Comparison of ENCODE assay signal across 21 cellular contexts in genomic region chr9:109568568-109569210, GRCh38.
DNase-seq lines count a peak whose midpoint lies in the region; ATAC-seq, FAIRE-seq and TF ChIP-seq lines count a peak whose summit lies in the region.
"Had no signal": no experiment of that assay in that cellular context is flagged by ENCODE, and none has a peak within 500 bp of the region (broad histone marks: within the 10 kb centered on the region; RNA-seq: fewer than 3 reads in every experiment).

No MANE protein-coding gene starts in this region.

- no peak overlapping the region for H3K27ac ChIP-seq in thyroid gland
- H3K27ac ChIP-seq: SK-N-MC had no signal

- H3K4me3 Mint-ChIP-seq in HFFc6 = no peak overlapping the region
- H3K4me3 Mint-ChIP-seq: CD4-positive, alpha-beta memory T cell; H9 had no signal

- peaks cover 15% of the 10 kb centered on the region for H3K27me3 Mint-ChIP-seq in HFFc6 (ENCODE audit: insufficient read depth)

- no peaks in the 10 kb centered on the region for H3K4me1 Mint-ChIP-seq in HFFc6 (ENCODE audit: low read depth)
- H3K4me1 Mint-ChIP-seq: CD4-positive, alpha-beta memory T cell; H9 had no signal

- H3K9me3 Mint-ChIP-seq in HFFc6 = no peaks in the 10 kb centered on the region

- H3K36me3 ChIP-seq in thyroid gland = no peaks in the 10 kb centered on the region
- H3K36me3 ChIP-seq: BE2C had no signal

- H3K36me3 Mint-ChIP-seq in HFFc6 (ENCODE audit: low read depth) = no peaks in the 10 kb centered on the region
- H3K36me3 Mint-ChIP-seq: CD4-positive, alpha-beta memory T cell had no signal

- H3K9me3 ChIP-seq in thyroid gland = no peaks in the 10 kb centered on the region
- H3K9me3 ChIP-seq: BE2C had no signal

- no peak for FAIRE-seq in GM19239 (lab: Jason Lieb, UNC)
- FAIRE-seq: GM12878, GM18507 had no signal

- no peak for TF ChIP-seq CTCF in thyroid gland (IDR thresholded peaks at IDR 0.05)
- TF ChIP-seq CTCF in HFFc6 (IDR thresholded peaks at IDR 0.05) = no peak

- H3K4me3 ChIP-seq in thyroid gland (replicated peaks in 1 of 3) = no peak overlapping the region
- H3K4me3 ChIP-seq: GM12878, SK-N-MC had no signal

- peak; percentile 99 for ATAC-seq in left ventricle myocardium superior
- ATAC-seq: GM12878 had no signal

- peaks cover 0 to 4% of the 10 kb centered on the region in 2 donors for H3K4me1 ChIP-seq in thyroid gland
- H3K4me1 ChIP-seq: BE2C had no signal

- TF ChIP-seq POLR2A in thyroid gland (IDR thresholded peaks at IDR 0.05) = no peak

- no peak overlapping the region for H3K27ac Mint-ChIP-seq in HFFc6
- H3K27ac Mint-ChIP-seq: H9 had no signal

- H3K27me3 ChIP-seq in thyroid gland = no peaks in the 10 kb centered on the region
- H3K27me3 ChIP-seq: BE2C had no signal

- DNase-seq in NCI-H2029 (lab: John Stamatoyannopoulos, UW) (peak; percentile 49), NCI-H2029 treated with DMSO at 0.1 percent for 48 hours (lab: John Stamatoyannopoulos, UW) (no peak), NCI-H69 (lab: John Stamatoyannopoulos, UW) (peak; percentile 58), left ventricle myocardium superior (peak; percentile 70), thyroid gland (peak; percentile 20 to 28), HFFc6 (no peak), GM19239 (ENCODE audit: insufficient read length, low spot score) (no peak), T-helper 2 cell (no peak)
- DNase-seq: 8988T; BE2C; CD4-positive, alpha-beta memory T cell; GDM1; H9; NCI-H1105 treated with DMSO at 0.1 percent for 48 hours; NCI-H187; NCI-H2171; NCI-H446; NCI-H748 treated with DMSO at 0.1 percent for 48 hours had no signal

- 55 to 57% methylated on average over 2 of the region's 2 CpGs for WGBS in thyroid gland, 2 donors

- intact Hi-C loops in left ventricle myocardium superior (cut with micrococcal nuclease) = no loop called here
- intact Hi-C loops in thyroid gland (cut with DNase I) = no loop called here

Comparison
In these comparisons a context has a peak if more than half of its experiments do, and no peak if none do; other contexts are left out.
1. DNase-seq: peak in NCI-H2029 (single experiment), NCI-H69 (single experiment), left ventricle myocardium superior (single experiment) and thyroid gland (2 of 2); none in NCI-H2029 treated with DMSO at 0.1 percent for 48 hours (single experiment), HFFc6 (single experiment), GM19239 (single experiment) and T-helper 2 cell (0 of 5).